29 cellular contexts compared by ENCODE assay signal in the genomic region with DNA sequence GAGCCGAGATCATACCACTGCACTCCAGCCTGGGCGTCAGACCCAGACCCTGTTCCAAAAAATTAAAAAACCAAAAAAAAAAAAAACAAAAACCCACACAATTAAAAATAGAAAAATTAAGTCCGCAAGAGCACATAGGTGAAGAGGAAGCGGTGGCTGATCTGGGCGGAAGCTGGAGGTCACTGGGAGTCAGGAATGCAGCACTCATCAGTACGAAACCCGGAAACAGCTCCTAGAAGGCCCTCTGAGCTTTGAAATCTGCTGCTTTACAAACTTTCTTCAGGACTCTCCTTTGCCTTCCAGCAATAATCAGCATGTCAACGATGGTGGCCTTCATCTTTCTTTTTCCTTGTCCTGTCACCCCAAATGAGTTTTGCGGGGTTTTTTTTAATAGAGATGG.
"Had no signal": no experiment of that assay in that cellular context is flagged by ENCODE, and none has a peak within 500 bp of the region (broad histone marks: within the 10 kb centered on the region; RNA-seq: fewer than 3 reads in every experiment).

No MANE protein-coding gene starts in this region.

- DNase-seq: activated CD4-positive, alpha-beta memory T cell treated with anti-CD3 and anti-CD28 coated beads, Interleukin-2, amount 10 ng/mL, durations not matched to agents 7 days and 5 days; activated CD4-positive, alpha-beta T cell treated with anti-CD3 and anti-CD28 coated beads for 1 hour; activated CD4-positive, alpha-beta T cell treated with anti-CD3 and anti-CD28 coated beads for 48 hours; activated CD4-positive, CD25-positive, alpha-beta regulatory T cell; activated gamma-delta T cell; activated naive CD4-positive, alpha-beta T cell treated with Interleukin-2 at 50 U/mL for 16 hours; activated naive CD8-positive, alpha-beta T cell treated with anti-CD3 and anti-CD28 coated beads, Interleukin-2, amount 50 U/mL, for 24 hours; activated T-cell treated with anti-CD3 and anti-CD28 coated beads, Interleukin-2, amount 50 U/mL, for 24 hours; anterior cingulate cortex; Kasumi-1; KG1; MG63; NCI-H1048; NCI-H1105 treated with DMSO at 0.1 percent for 48 hours; NCI-H1436; NCI-H1694; NCI-H1930; NCI-H2081 treated with DMSO at 0.1 percent for 48 hours; NCI-H345; NCI-H524 treated with DMSO at 0.1 percent for 48 hours; SHP77 treated with DMSO at 0.1 percent for 48 hours; SK-N-SH; T-helper 1 cell; T-helper 2 cell; T1000; WERI-Rb-1 had no signal

- H3K27ac ChIP-seq: SJSA1, WERI-Rb-1 had no signal

- H3K4me2 ChIP-seq: SK-N-SH had no signal

- H3K27me3 ChIP-seq: MG63, SJSA1 had no signal

- H3K9me3 ChIP-seq: MG63, SJSA1, SK-N-SH had no signal

- H3K4me3 ChIP-seq: MG63, SJSA1 had no signal

- H3K9ac ChIP-seq: SK-N-SH had no signal

- ATAC-seq: activated naive CD8-positive, alpha-beta T cell treated with anti-CD3 and anti-CD28 coated beads, Interleukin-2, amount 50 U/mL, for 24 hours; Panc1 had no signal

- FAIRE-seq: bronchial epithelial cell had no signal
